Comparison of ENCODE assay signal across 17 cellular contexts in the genomic region with DNA sequence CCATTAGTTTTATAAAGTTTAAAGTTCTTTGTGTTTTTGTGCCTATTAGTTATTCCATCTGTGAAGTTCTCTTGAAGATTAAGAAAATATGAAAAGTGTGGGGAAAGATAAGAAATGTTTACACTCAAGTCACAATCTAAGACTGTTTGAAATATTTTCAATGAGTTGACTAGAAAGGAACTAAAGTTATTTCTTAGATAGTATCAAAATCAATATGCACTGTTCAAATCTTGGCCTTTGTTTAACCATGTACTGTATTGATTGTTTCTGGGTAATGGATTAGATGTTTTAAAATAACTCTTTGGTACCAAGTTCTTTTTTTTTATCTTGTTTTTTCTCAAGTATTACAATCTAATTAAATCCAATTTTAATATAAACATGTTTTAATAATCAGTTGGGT. TPM values are rescaled to one million over a fixed set of nuclear protein-coding genes. Genes with fewer than 3 reads are reported as not detected.
A peak's percentile ranks its signal among the peaks of the same experiment; 100 is the strongest.
DNase-seq lines count a peak whose midpoint lies in the region; ATAC-seq, FAIRE-seq and TF ChIP-seq lines count a peak whose summit lies in the region.
"Had no signal": no experiment of that assay in that cellular context is flagged by ENCODE, and none has a peak within 500 bp of the region (broad histone marks: within the 10 kb centered on the region; RNA-seq: fewer than 3 reads in every experiment).

No MANE protein-coding gene starts in this region.

- no peak overlapping the region for H3K4me2 ChIP-seq in A549
- H3K4me2 ChIP-seq: GM23338 had no signal

- no peak overlapping the region for H3K4me3 Mint-ChIP-seq in chondrocyte (ENCODE audit: unreplicated experiment)
- H3K4me3 Mint-ChIP-seq in activated CD4-positive, alpha-beta T cell treated with anti-CD3 and anti-CD28 coated beads for 36 hours: no peak overlapping the region
- H3K4me3 Mint-ChIP-seq: CD4-positive, alpha-beta memory T cell; GM23338; H9 had no signal

- H3K9ac ChIP-seq in kidney (ENCODE audit: low read length in 2 of 2): no peak overlapping the region

- TF ChIP-seq POLR2A in A549 (IDR thresholded peaks at IDR 0.05; ENCODE audit: low read length): no peak

- DNase-seq in A549 (ENCODE audit: low read depth in 1 of 2, low spot score in 1 of 2) (no peak), RCC 7860 (ENCODE audit: low spot score) (no peak), chondrocyte (ENCODE audit: low spot score) (no peak), kidney (no peak), DMS 273 treated with DMSO at 0.1 percent for 48 hours (lab: John Stamatoyannopoulos, UW) (no peak), cerebellar cortex (ENCODE audit: low spot score) (no peak), HK-2 (ENCODE audit: unreplicated experiment) (no peak)
- DNase-seq in activated CD4-positive, alpha-beta T cell treated with anti-CD3 and anti-CD28 coated beads for 36 hours: no peak
- DNase-seq: BE2C; CD4-positive, alpha-beta memory T cell; COR-L47; DMS53; H9 had no signal

- H3K4me3 ChIP-seq in A549 (no peak overlapping the region), kidney (ENCODE audit: low read length in 2 of 2) (no peak overlapping the region)
- H3K4me3 ChIP-seq: GM12878, GM23338 had no signal

- TF ChIP-seq EP300 in A549 (IDR thresholded peaks at IDR 0.05): no peak

- peaks cover 7 to 18% of the 10 kb centered on the region in 2 donors for H3K36me3 ChIP-seq in kidney (ENCODE audit: control insufficient read depth in 1 of 2, insufficient read depth in 2 of 2, low read length in 2 of 2)

- H3K36me3 Mint-ChIP-seq in chondrocyte (ENCODE audit: low read depth): peaks cover 38% of the 10 kb centered on the region
- peaks cover 63% of the 10 kb centered on the region for H3K36me3 Mint-ChIP-seq in activated CD4-positive, alpha-beta T cell treated with anti-CD3 and anti-CD28 coated beads for 36 hours (ENCODE audit: low read depth)

- H3K27ac ChIP-seq in A549 (no peak overlapping the region), kidney (ENCODE audit: low read depth in 2 of 2, low read length in 2 of 2) (no peak overlapping the region)
- H3K27ac ChIP-seq: C4-2B had no signal

- peak; percentile 36 for FAIRE-seq in A549 (lab: Jason Lieb, UNC)
- peak; percentile 42 for FAIRE-seq in RCC 7860 (lab: Jason Lieb, UNC)
- FAIRE-seq in kidney (lab: Jason Lieb, UNC): peak; percentile 78
- FAIRE-seq: GM12878, HTR-8/SVneo had no signal

- TF ChIP-seq RAD21 in A549 (conservative IDR thresholded peaks at IDR 0.05 in 1 of 2, IDR thresholded peaks at IDR 0.05 in 1 of 2): no peak

- TF ChIP-seq CTCF in A549 (IDR thresholded peaks at IDR 0.05): no peak
- no peak for TF ChIP-seq CTCF in chondrocyte (IDR thresholded peaks at IDR 0.05)
- no peak for TF ChIP-seq CTCF in kidney (IDR thresholded peaks at IDR 0.05; ENCODE audit: borderline replicate concordance, extremely low read depth, insufficient read depth)

- CTCF ChIA-PET in A549 (lab: Yijun Ruan, JAX): no interaction called here
- CTCF ChIA-PET in activated CD4-positive, alpha-beta T cell treated with anti-CD3 and anti-CD28 coated beads for 36 hours (lab: Charles Lee): no interaction called here

- H3K9me3 ChIP-seq in A549: no peaks in the 10 kb centered on the region
- no peaks in the 10 kb centered on the region for H3K9me3 ChIP-seq in kidney (ENCODE audit: control insufficient read depth in 1 of 2, low read length in 2 of 2)
- H3K9me3 ChIP-seq: BE2C had no signal

- POLR2A ChIA-PET in A549 (lab: Yijun Ruan, JAX): no interaction called here
- POLR2A ChIA-PET in activated CD4-positive, alpha-beta T cell treated with anti-CD3 and anti-CD28 coated beads for 36 hours (lab: Charles Lee): no interaction called here

- no peaks in the 10 kb centered on the region for H3K4me1 Mint-ChIP-seq in chondrocyte (ENCODE audit: low read depth)
- H3K4me1 Mint-ChIP-seq in activated CD4-positive, alpha-beta T cell treated with anti-CD3 and anti-CD28 coated beads for 36 hours: peaks cover 2% of the 10 kb centered on the region
- H3K4me1 Mint-ChIP-seq: GM23338, H9 had no signal

- no peak for ATAC-seq in A549
- ATAC-seq in activated CD4-positive, alpha-beta T cell treated with anti-CD3 and anti-CD28 coated beads for 36 hours: no peak
- ATAC-seq: GM12878, GM23338 had no signal

- peaks cover 2% of the 10 kb centered on the region for H3K9me3 Mint-ChIP-seq in chondrocyte (ENCODE audit: low read depth)
- H3K9me3 Mint-ChIP-seq in activated CD4-positive, alpha-beta T cell treated with anti-CD3 and anti-CD28 coated beads for 36 hours (ENCODE audit: low read depth): no peaks in the 10 kb centered on the region
- H3K9me3 Mint-ChIP-seq: GM23338, H9 had no signal

- H3K27me3 Mint-ChIP-seq in chondrocyte (ENCODE audit: low read depth): no peaks in the 10 kb centered on the region
- H3K27me3 Mint-ChIP-seq in activated CD4-positive, alpha-beta T cell treated with anti-CD3 and anti-CD28 coated beads for 36 hours: no peaks in the 10 kb centered on the region
- H3K27me3 Mint-ChIP-seq: CD4-positive, alpha-beta memory T cell had no signal

- intact Hi-C loops in kidney (cut with DNase I): no loop called here
- intact Hi-C loops in activated CD4-positive, alpha-beta T cell treated with anti-CD3 and anti-CD28 coated beads for 36 hours (cut with DNase I, micrococcal nuclease): loop anchor here in 1 of 2 experiments (5.0 kb wide), 2 partner anchors 33 to 48 kb away; a partner anchor contains a TSS

- H3K4me1 ChIP-seq in A549 (no peaks in the 10 kb centered on the region), kidney (ENCODE audit: control insufficient read depth in 1 of 2, insufficient read depth in 1 of 2, low read depth in 1 of 2, low read length in 2 of 2) (no peaks in the 10 kb centered on the region)
- H3K4me1 ChIP-seq: BE2C had no signal

- H3K27ac Mint-ChIP-seq in chondrocyte (ENCODE audit: unreplicated experiment): peak overlapping the region; percentile 22
- no peak overlapping the region for H3K27ac Mint-ChIP-seq in activated CD4-positive, alpha-beta T cell treated with anti-CD3 and anti-CD28 coated beads for 36 hours
- H3K27ac Mint-ChIP-seq: GM23338, H9 had no signal

TF ChIP-seq in A549, 52 proteins besides CTCF, POLR2A, EP300 and RAD21 (continues in another document):
- TF ChIP-seq CEBPB (IDR thresholded peaks at IDR 0.05): no peak
- no peak for TF ChIP-seq RCOR1 (IDR thresholded peaks at IDR 0.05; ENCODE audit: low read depth, low read length)
- TF ChIP-seq, protein P1, sequence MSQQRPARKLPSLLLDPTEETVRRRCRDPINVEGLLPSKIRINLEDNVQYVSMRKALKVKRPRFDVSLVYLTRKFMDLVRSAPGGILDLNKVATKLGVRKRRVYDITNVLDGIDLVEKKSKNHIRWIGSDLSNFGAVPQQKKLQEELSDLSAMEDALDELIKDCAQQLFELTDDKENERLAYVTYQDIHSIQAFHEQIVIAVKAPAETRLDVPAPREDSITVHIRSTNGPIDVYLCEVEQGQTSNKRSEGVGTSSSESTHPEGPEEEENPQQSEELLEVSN (IDR thresholded peaks at IDR 0.05; ENCODE audit: borderline replicate concordance, low read depth): no peak
- no peak for TF ChIP-seq ZSCAN20 (CRISPR knock-in tag; IDR thresholded peaks at IDR 0.05)
- TF ChIP-seq, protein P2, sequence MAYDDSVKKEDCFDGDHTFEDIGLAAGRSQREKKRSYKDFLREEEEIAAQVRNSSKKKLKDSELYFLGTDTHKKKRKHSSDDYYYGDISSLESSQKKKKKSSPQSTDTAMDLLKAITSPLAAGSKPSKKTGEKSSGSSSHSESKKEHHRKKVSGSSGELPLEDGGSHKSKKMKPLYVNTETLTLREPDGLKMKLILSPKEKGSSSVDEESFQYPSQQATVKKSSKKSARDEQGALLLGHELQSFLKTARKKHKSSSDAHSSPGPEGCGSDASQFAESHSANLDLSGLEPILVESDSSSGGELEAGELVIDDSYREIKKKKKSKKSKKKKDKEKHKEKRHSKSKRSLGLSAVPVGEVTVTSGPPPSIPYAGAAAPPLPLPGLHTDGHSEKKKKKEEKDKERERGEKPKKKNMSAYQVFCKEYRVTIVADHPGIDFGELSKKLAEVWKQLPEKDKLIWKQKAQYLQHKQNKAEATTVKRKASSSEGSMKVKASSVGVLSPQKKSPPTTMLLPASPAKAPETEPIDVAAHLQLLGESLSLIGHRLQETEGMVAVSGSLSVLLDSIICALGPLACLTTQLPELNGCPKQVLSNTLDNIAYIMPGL (CRISPR knock-in tag; IDR thresholded peaks at IDR 0.05; ENCODE audit: borderline replicate concordance): no peak
- TF ChIP-seq, protein P3, sequence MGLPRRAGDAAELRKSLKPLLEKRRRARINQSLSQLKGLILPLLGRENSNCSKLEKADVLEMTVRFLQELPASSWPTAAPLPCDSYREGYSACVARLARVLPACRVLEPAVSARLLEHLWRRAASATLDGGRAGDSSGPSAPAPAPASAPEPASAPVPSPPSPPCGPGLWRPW (IDR thresholded peaks at IDR 0.05): no peak
- no peak for TF ChIP-seq MYC (IDR thresholded peaks at IDR 0.05; ENCODE audit: borderline replicate concordance, low read length)
- TF ChIP-seq PHF8 (IDR thresholded peaks at IDR 0.05; ENCODE audit: borderline replicate concordance, low read depth): no peak
- TF ChIP-seq TFCP2L1 (CRISPR knock-in tag; IDR thresholded peaks at IDR 0.05): no peak
- no peak for TF ChIP-seq NFE2L2 (conservative IDR thresholded peaks at IDR 0.05; ENCODE audit: low read length)
- no peak for TF ChIP-seq HDAC2 (IDR thresholded peaks at IDR 0.05)
- no peak for TF ChIP-seq JUN (IDR thresholded peaks at IDR 0.05)
- no peak for TF ChIP-seq FOSB (CRISPR knock-in tag; IDR thresholded peaks at IDR 0.05)
- no peak for TF ChIP-seq RFX5 (IDR thresholded peaks at IDR 0.05)
- no peak for TF ChIP-seq ESRRA (IDR thresholded peaks at IDR 0.05; ENCODE audit: borderline replicate concordance, low read length)
- TF ChIP-seq, protein P4, sequence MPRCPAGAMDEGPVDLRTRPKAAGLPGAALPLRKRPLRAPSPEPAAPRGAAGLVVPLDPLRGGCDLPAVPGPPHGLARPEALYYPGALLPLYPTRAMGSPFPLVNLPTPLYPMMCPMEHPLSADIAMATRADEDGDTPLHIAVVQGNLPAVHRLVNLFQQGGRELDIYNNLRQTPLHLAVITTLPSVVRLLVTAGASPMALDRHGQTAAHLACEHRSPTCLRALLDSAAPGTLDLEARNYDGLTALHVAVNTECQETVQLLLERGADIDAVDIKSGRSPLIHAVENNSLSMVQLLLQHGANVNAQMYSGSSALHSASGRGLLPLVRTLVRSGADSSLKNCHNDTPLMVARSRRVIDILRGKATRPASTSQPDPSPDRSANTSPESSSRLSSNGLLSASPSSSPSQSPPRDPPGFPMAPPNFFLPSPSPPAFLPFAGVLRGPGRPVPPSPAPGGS (IDR thresholded peaks at IDR 0.05): no peak

RNA-seq across cellular contexts. Expression of a gene that starts 46.0 kb away (rescaled TPM):
- polyA plus RNA-seq in A549 (2011; rRNA removed): 16.5 and 28.0 TPM in 2 replicates
- polyA plus RNA-seq in A549 (2012; cell fraction: cytosol; rRNA removed): 4.0 and 4.1 TPM in 2 replicates
- polyA plus RNA-seq in A549 (2012; cell fraction: nucleus; rRNA removed): 4.4 and 7.5 TPM in 2 replicates
- 17.4 to 18.5 TPM (median 18.0 TPM) in 3 replicates for polyA plus RNA-seq in A549 (2017; fragmentation: RNase III; extraction: RNeasy Plus Mini Kit Qiagen cat#74134 plus additional on column Dnase treatment)
- 6.5 TPM in 2 replicates for polyA minus RNA-seq in A549 (2011; rRNA and poly(A)+ RNA removed)
- total RNA-seq in chondrocyte: 36.4 to 59.1 TPM (median 37.7 TPM) in 3 replicates
- 29.6 TPM for total RNA-seq in kidney
- polyA plus RNA-seq in kidney (ENCODE audit: insufficient read depth, low read depth, low replicate concordance): 5.5 TPM
- 10 to 100 TPM; 39.0 to 43.0 TPM for total RNA-seq in activated CD4-positive, alpha-beta T cell treated with anti-CD3 and anti-CD28 coated beads for 36 hours
